In the genomic region with DNA sequence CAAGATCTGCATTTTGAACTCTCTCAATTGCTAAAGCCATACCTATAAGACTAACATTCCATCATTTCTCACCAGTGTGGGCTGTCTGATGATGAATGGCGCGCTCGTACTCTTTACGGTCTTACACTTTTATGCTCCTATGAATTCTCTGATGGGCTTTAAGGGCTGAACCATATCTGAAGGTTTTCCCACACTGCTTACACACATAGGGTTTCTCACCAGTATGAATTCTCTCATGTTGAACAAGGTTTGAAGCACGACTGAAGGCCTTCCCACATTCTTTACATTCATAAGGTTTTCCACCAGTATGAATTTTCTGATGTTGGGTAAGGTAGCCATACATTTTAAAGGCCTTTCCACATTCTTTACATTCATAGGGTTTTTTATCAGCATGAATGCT, we compare ENCODE assay signal across 23 cellular contexts. TPM values are rescaled to one million over a fixed set of nuclear protein-coding genes. Genes with fewer than 3 reads are reported as not detected.
DNase-seq lines count a peak whose midpoint lies in the region; ATAC-seq, FAIRE-seq and TF ChIP-seq lines count a peak whose summit lies in the region.
"Had no signal": no experiment of that assay in that cellular context is flagged by ENCODE, and none has a peak within 500 bp of the region (broad histone marks: within the 10 kb centered on the region; RNA-seq: fewer than 3 reads in every experiment).

No MANE protein-coding gene starts in this region.

- H3K9me3 ChIP-seq in CD4-positive, CD25-positive, alpha-beta regulatory T cell (ENCODE audit: control insufficient read depth in 2 of 2, low read length in 2 of 2) = peaks cover 69 to 97% of the 10 kb centered on the region in 2 experiments
- H3K9me3 ChIP-seq: BE2C had no signal

- H3K27ac ChIP-seq in CD4-positive, CD25-positive, alpha-beta regulatory T cell (ENCODE audit: insufficient read depth, low read length, poor library complexity, severe bottlenecking) = no peak overlapping the region

- no peak for DNase-seq in CD4-positive, CD25-positive, alpha-beta regulatory T cell
- peak; percentile 4 for DNase-seq in LHCN-M2 (ENCODE audit: low read depth)
- DNase-seq in dermis blood vessel endothelial cell = peak; percentile 2
- peak; percentile 15 for DNase-seq in iris pigment epithelial cell (ENCODE audit: low read depth)
- no peak for DNase-seq in GM03348 (ENCODE audit: low spot score)
- DNase-seq in urothelium cell line (ENCODE audit: low spot score) = no peak
- DNase-seq in amygdala (lab: John Stamatoyannopoulos, UW) = no peak
- DNase-seq in type B pancreatic cell (ENCODE audit: extremely low spot score, unreplicated experiment) = no peak
- DNase-seq: ACHN; BE2C; C1 segment of cervical spinal cord; Caco-2; CD4-positive, alpha-beta T cell; H7; KG1 had no signal

- H3K9me3 Mint-ChIP-seq in CD4-positive, CD25-positive, alpha-beta regulatory T cell = peaks cover 11 to 80% (median 41%) of the 10 kb centered on the region in 7 donors
- H3K9me3 Mint-ChIP-seq in type B pancreatic cell = peaks cover 8% of the 10 kb centered on the region

- H3K4me3 ChIP-seq in CD4-positive, CD25-positive, alpha-beta regulatory T cell (ENCODE audit: low read depth, low read length) = peak overlapping the region; percentile 13
- H3K4me3 ChIP-seq: GM23338 had no signal

- peaks cover 31% of the 10 kb centered on the region for H3K36me3 ChIP-seq in CD4-positive, CD25-positive, alpha-beta regulatory T cell (ENCODE audit: control insufficient read depth, insufficient read depth, low read length)

- peaks cover 69% of the 10 kb centered on the region for H3K36me3 Mint-ChIP-seq in CD4-positive, CD25-positive, alpha-beta regulatory T cell
- H3K36me3 Mint-ChIP-seq in type B pancreatic cell = peaks cover 47% of the 10 kb centered on the region

- no peaks in the 10 kb centered on the region for H3K27me3 Mint-ChIP-seq in CD4-positive, CD25-positive, alpha-beta regulatory T cell
- no peaks in the 10 kb centered on the region for H3K27me3 Mint-ChIP-seq in type B pancreatic cell
- H3K27me3 Mint-ChIP-seq: CD4-positive, alpha-beta T cell; IgD-negative memory B cell had no signal

- H3K27ac Mint-ChIP-seq in CD4-positive, CD25-positive, alpha-beta regulatory T cell = no peak overlapping the region
- no peak overlapping the region for H3K27ac Mint-ChIP-seq in type B pancreatic cell
- H3K27ac Mint-ChIP-seq: CD4-positive, alpha-beta T cell; GM23338; IgD-negative memory B cell had no signal

- ATAC-seq in CD4-positive, CD25-positive, alpha-beta regulatory T cell (ENCODE audit: low read depth in 2 of 2) = no peak
- ATAC-seq: GM23338, HCT116 had no signal

- H3K27me3 ChIP-seq in CD4-positive, CD25-positive, alpha-beta regulatory T cell (ENCODE audit: control insufficient read depth, insufficient read depth, low read length) = no peaks in the 10 kb centered on the region
- H3K27me3 ChIP-seq: BE2C had no signal

- TF ChIP-seq CTCF in type B pancreatic cell (conservative IDR thresholded peaks at IDR 0.05) = no peak

- no peak for FAIRE-seq in urothelium cell line (lab: Jason Lieb, UNC)
- FAIRE-seq: D721Med, G401.6, GM12892, GM18507, HTR-8/SVneo had no signal

- H3K4me3 Mint-ChIP-seq in CD4-positive, CD25-positive, alpha-beta regulatory T cell = no peak overlapping the region
- H3K4me3 Mint-ChIP-seq in type B pancreatic cell = no peak overlapping the region
- H3K4me3 Mint-ChIP-seq: CD4-positive, alpha-beta T cell; GM23338; IgD-negative memory B cell had no signal

- no peaks in the 10 kb centered on the region for H3K4me1 ChIP-seq in CD4-positive, CD25-positive, alpha-beta regulatory T cell (ENCODE audit: control insufficient read depth, insufficient read depth, low read length, poor library complexity, severe bottlenecking)
- H3K4me1 ChIP-seq: BE2C, Caco-2 had no signal

- H3K4me1 Mint-ChIP-seq in CD4-positive, CD25-positive, alpha-beta regulatory T cell = peaks cover 0 to 3% (median 0%) of the 10 kb centered on the region in 4 donors
- no peaks in the 10 kb centered on the region for H3K4me1 Mint-ChIP-seq in type B pancreatic cell (ENCODE audit: unreplicated experiment)
- H3K4me1 Mint-ChIP-seq: GM23338 had no signal

RNA-seq across cellular contexts. Expression of gene ZNF607, which starts 18.8 kb away (rescaled TPM):
- 5.5 TPM for total RNA-seq in CD4-positive, CD25-positive, alpha-beta regulatory T cell
- 1 to 10 TPM; 2.2 to 7.7 (median 4.3) TPM for polyA plus RNA-seq in CD4-positive, CD25-positive, alpha-beta regulatory T cell
- total RNA-seq in LHCN-M2 (2014; rRNA removed) (4.7 and 6.1 TPM in 2 replicates), dermis blood vessel endothelial cell (4.6 and 4.8 TPM in 2 replicates), type B pancreatic cell (ENCODE audit: low replicate concordance) (24.0 and 24.1 TPM in 2 replicates)
- 2.0 TPM for polyA plus RNA-seq in LHCN-M2 (2012)

RNA-seq across cellular contexts. Expression of gene ZNF573, which starts 41.0 kb away (rescaled TPM):
- 6.0 TPM for total RNA-seq in CD4-positive, CD25-positive, alpha-beta regulatory T cell
- 10 to 100 TPM in 1 of 4 donors, 1 to 10 TPM in 3; 4.6 to 15.0 (median 8.1) TPM for polyA plus RNA-seq in CD4-positive, CD25-positive, alpha-beta regulatory T cell
- 6.9 and 7.5 TPM in 2 replicates for total RNA-seq in LHCN-M2 (2014; rRNA removed)
- 1.2 TPM for polyA plus RNA-seq in LHCN-M2 (2012)
- total RNA-seq in dermis blood vessel endothelial cell = 4.8 and 4.9 TPM in 2 replicates
- total RNA-seq in type B pancreatic cell (ENCODE audit: low replicate concordance) = 8.9 and 12.5 TPM in 2 replicates

Comparison
In these comparisons a context has a peak if more than half of its experiments do, and no peak if none do; other contexts are left out.
1. DNase-seq: peak in LHCN-M2 (single experiment), dermis blood vessel endothelial cell (single experiment) and iris pigment epithelial cell (single experiment); none in CD4-positive, CD25-positive, alpha-beta regulatory T cell (0 of 3), GM03348 (single experiment), urothelium cell line (single experiment), amygdala (0 of 56) and type B pancreatic cell (single experiment).